ENCODE assay signal across 7 cellular contexts in the genomic region with DNA sequence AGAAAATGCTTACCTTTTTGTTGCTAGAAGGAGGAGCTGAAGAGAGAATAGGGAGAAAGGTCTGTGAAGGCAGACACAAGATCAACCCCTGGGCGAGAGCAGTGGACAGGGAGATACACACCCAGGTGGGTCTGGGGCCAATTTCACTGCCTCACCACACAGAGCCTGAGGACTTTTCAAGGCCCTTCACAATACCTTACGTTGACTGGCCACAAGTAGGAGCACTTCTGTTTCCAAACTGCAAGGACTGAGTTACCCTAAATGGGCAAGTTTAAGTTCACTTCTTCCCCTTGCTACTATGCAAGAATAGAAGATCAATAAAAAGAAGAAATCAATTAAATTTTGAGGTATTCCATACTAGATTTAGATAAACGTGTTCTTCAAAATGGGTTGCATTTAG.
DNase-seq lines count a peak whose midpoint lies in the region; ATAC-seq and TF ChIP-seq lines count a peak whose summit lies in the region.

No MANE protein-coding gene starts in this region.

- no peaks in the 10 kb centered on the region for H3K36me3 ChIP-seq in OCI-LY7 (ENCODE audit: insufficient read depth, low read length)

- ATAC-seq in GM19351 (IDR thresholded peaks at IDR 0.05; ENCODE audit: unreplicated experiment) (peak; percentile 92), HG03175 (IDR thresholded peaks at IDR 0.05; ENCODE audit: unreplicated experiment) (peak; percentile 85), esophagus mucosa (peak; percentile 72)

- H3K4me1 ChIP-seq in OCI-LY7 (ENCODE audit: insufficient read depth, low read length, poor library complexity, severe bottlenecking): no peaks in the 10 kb centered on the region

- no peaks in the 10 kb centered on the region for H3K9me2 ChIP-seq in OCI-LY7 (ENCODE audit: insufficient read depth, low read length)

- H4K20me1 ChIP-seq in OCI-LY7 (ENCODE audit: insufficient read depth, low read length): no peaks in the 10 kb centered on the region

- no peak overlapping the region for H2AFZ ChIP-seq in OCI-LY7 (ENCODE audit: low read length)

- no peak overlapping the region for H3K4me3 ChIP-seq in OCI-LY7 (ENCODE audit: low read depth, low read length, poor library complexity, severe bottlenecking)

- peak; percentile 70 for TF ChIP-seq CTCF in OCI-LY7 (conservative IDR thresholded peaks at IDR 0.05; ENCODE audit: low read length)

- no peaks in the 10 kb centered on the region for H3K79me2 ChIP-seq in OCI-LY7 (ENCODE audit: insufficient read depth, low read depth, low read length)

- no peaks in the 10 kb centered on the region for H3K9me3 ChIP-seq in OCI-LY7 (ENCODE audit: low read length)

- DNase-seq in GDM1 (lab: John Stamatoyannopoulos, UW): peak; percentile 12
- peak; percentile 41 for DNase-seq in OCI-LY7 (ENCODE audit: low spot score)
- peak; percentile 72 for DNase-seq in renal cortical epithelial cell (ENCODE audit: low read depth)
- no peak for DNase-seq in activated CD4-positive, CD25-positive, alpha-beta regulatory T cell (lab: John Stamatoyannopoulos, UW)

- no TSS peak for BruUV-seq in OCI-LY7 (replicated peaks; lab: Mats Ljungman, UMichigan)

- no peak overlapping the region for H3K27ac ChIP-seq in OCI-LY7 (ENCODE audit: low read depth, low read length, poor library complexity, severe bottlenecking)

- no peak overlapping the region for H3K4me2 ChIP-seq in OCI-LY7 (ENCODE audit: low read length)

- CTCF ChIA-PET in OCI-LY7 (lab: Charles Lee; ENCODE audit: unreplicated experiment): no interaction called here

- intact Hi-C loops in OCI-LY7 (cut with micrococcal nuclease; ENCODE audit: unreplicated experiment): loop anchor here (5.0 kb wide), 1 partner anchor 173 kb away; the partner anchor contains the start of gene SLC12A2

- POLR2A ChIA-PET in OCI-LY7 (lab: Charles Lee): interaction anchor here (0.8 to 1.9 kb wide), 2 partner anchors 12 to 169 kb away, joined by 3 to 4 read pairs; no protein-coding TSS in a partner anchor

Comparison
In these comparisons a context has a peak if more than half of its experiments do, and no peak if none do; other contexts are left out.
1. DNase-seq: peak in GDM1 (single experiment), OCI-LY7 (single experiment) and renal cortical epithelial cell (single experiment); none in activated CD4-positive, CD25-positive, alpha-beta regulatory T cell (0 of 4).
2. Peak in every context shown above with its lines, with median percentiles within 50 percentile points of each other: ATAC-seq.